25 cellular contexts compared by ENCODE assay signal in genomic region chr11:112769170-112769569, GRCh38.
A peak's percentile ranks its signal among the peaks of the same experiment; 100 is the strongest.
DNase-seq lines count a peak whose midpoint lies in the region; ATAC-seq, FAIRE-seq and TF ChIP-seq lines count a peak whose summit lies in the region.
"Had no signal": no experiment of that assay in that cellular context is flagged by ENCODE, and none has a peak within 500 bp of the region (broad histone marks: within the 10 kb centered on the region; RNA-seq: fewer than 3 reads in every experiment).

No MANE protein-coding gene starts in this region.

- DNase-seq in breast epithelium (ENCODE audit: low spot score in 2 of 2) (peak in 1 of 2 donors; percentile 50), MCF 10A (ENCODE audit: unreplicated experiment) (no peak), NCI-H69 (lab: John Stamatoyannopoulos, UW) (peak; percentile 50), left cardiac atrium (no peak), GM12892 (ENCODE audit: insufficient read length) (no peak)
- DNase-seq in stimulated activated effector memory CD8-positive, alpha-beta T cell treated with anti-CD3 and anti-CD28 coated beads, Interleukin-12 subunit alpha, Interleukin-12 subunit beta, amount 100 ng/mL, for 72 hours (ENCODE audit: low spot score in 2 of 2): no peak
- DNase-seq in stimulated activated CD4-positive, alpha-beta T cell treated with anti-CD3 and anti-CD28 coated beads, Interleukin-2, amount 100 ng/mL, for 24 hours: no peak
- DNase-seq in naive thymus-derived CD8-positive, alpha-beta T cell: no peak
- DNase-seq: activated CD4-positive, alpha-beta T cell treated with anti-CD3 and anti-CD28 coated beads, Interleukin-2, amount 50 U/mL, for 1 hour; activated CD8-positive, alpha-beta memory T cell treated with anti-CD3 and anti-CD28 coated beads, Interleukin-2, amount 10 ng/mL, durations not matched to agents 7 days and 5 days; activated naive CD4-positive, alpha-beta T cell treated with anti-CD3 and anti-CD28 coated beads, Interleukin-2, amount 50 U/mL, for 16 hours; Caco-2; central memory CD4-positive, alpha-beta T cell; mesenchymal stem cell; MM.1S; NCI-H1930; NCI-H524 treated with DMSO at 0.1 percent for 48 hours; stimulated activated CD4-positive, alpha-beta T cell treated with anti-CD3 and anti-CD28 coated beads, Interleukin-4, amount 100 ng/mL, for 1 hour; stimulated activated naive B cell treated with anti-CD40 and anti-IgM and Interleukin-4, amounts not matched to agents 10 μg/mL and 1 μg/mL and 100 μg/mL, for 72 hours; T-helper 9 cell; thyroid gland had no signal

- FAIRE-seq in GM12892 (lab: Jason Lieb, UNC): no peak
- FAIRE-seq: GM12891, H54 had no signal

- no peaks in the 10 kb centered on the region for H3K9me3 ChIP-seq in breast epithelium
- H3K9me3 ChIP-seq: BLaER1, Caco-2, thyroid gland had no signal

- no TSS peak for BruUV-seq in MCF 10A (replicated peaks; lab: Mats Ljungman, UMichigan)

- peak; percentile 3 to 14 for ATAC-seq in left cardiac atrium
- peak; percentile 14 for ATAC-seq in stimulated activated effector memory CD8-positive, alpha-beta T cell treated with anti-CD3 and anti-CD28 coated beads, Interleukin-12 subunit alpha, Interleukin-12 subunit beta, amount 100 ng/mL, for 72 hours
- ATAC-seq in naive thymus-derived CD8-positive, alpha-beta T cell: no peak
- ATAC-seq: activated CD8-positive, alpha-beta memory T cell treated with anti-CD3 and anti-CD28 coated beads, Interleukin-2, amount 10 ng/mL, durations not matched to agents 7 days and 5 days had no signal

- H3K27ac Mint-ChIP-seq in MCF 10A (ENCODE audit: low read depth, unreplicated experiment): no peak overlapping the region
- H3K27ac Mint-ChIP-seq in stimulated activated effector memory CD8-positive, alpha-beta T cell treated with anti-CD3 and anti-CD28 coated beads, Interleukin-12 subunit alpha, Interleukin-12 subunit beta, amount 100 ng/mL, for 72 hours: no peak overlapping the region
- no peak overlapping the region for H3K27ac Mint-ChIP-seq in naive thymus-derived CD8-positive, alpha-beta T cell
- H3K27ac Mint-ChIP-seq: activated CD8-positive, alpha-beta memory T cell treated with anti-CD3 and anti-CD28 coated beads, Interleukin-2, amount 10 ng/mL, durations not matched to agents 7 days and 5 days; stimulated activated naive B cell treated with anti-CD40 and anti-IgM and Interleukin-4, amounts not matched to agents 10 μg/mL and 1 μg/mL and 100 μg/mL, for 72 hours had no signal

- H3K27me3 ChIP-seq in breast epithelium: no peaks in the 10 kb centered on the region
- H3K27me3 ChIP-seq: BLaER1, thyroid gland had no signal

- intact Hi-C loops in breast epithelium (cut with DNase I; ENCODE audit: low total_unique reads) (no loop called here), MCF 10A (cut with micrococcal nuclease) (no loop called here), left cardiac atrium (cut with DNase I) (no loop called here)

- TF ChIP-seq CTCF in breast epithelium (IDR thresholded peaks at IDR 0.05): no peak
- TF ChIP-seq CTCF in MCF 10A (IDR thresholded peaks at IDR 0.05; ENCODE audit: unreplicated experiment): no peak

- CTCF ChIA-PET in MCF 10A (lab: Yijun Ruan, JAX): interaction anchor here (0.6 to 1.4 kb wide), 2 partner anchors 182 to 183 kb away, joined by 3 to 4 read pairs; no protein-coding TSS in a partner anchor

- H3K36me3 Mint-ChIP-seq in MCF 10A (ENCODE audit: insufficient read depth, unreplicated experiment): peaks cover 7% of the 10 kb centered on the region
- no peaks in the 10 kb centered on the region for H3K36me3 Mint-ChIP-seq in stimulated activated effector memory CD8-positive, alpha-beta T cell treated with anti-CD3 and anti-CD28 coated beads, Interleukin-12 subunit alpha, Interleukin-12 subunit beta, amount 100 ng/mL, for 72 hours
- no peaks in the 10 kb centered on the region for H3K36me3 Mint-ChIP-seq in naive thymus-derived CD8-positive, alpha-beta T cell
- H3K36me3 Mint-ChIP-seq: activated CD8-positive, alpha-beta memory T cell treated with anti-CD3 and anti-CD28 coated beads, Interleukin-2, amount 10 ng/mL, durations not matched to agents 7 days and 5 days; stimulated activated naive B cell treated with anti-CD40 and anti-IgM and Interleukin-4, amounts not matched to agents 10 μg/mL and 1 μg/mL and 100 μg/mL, for 72 hours had no signal

- H3K27me3 Mint-ChIP-seq in MCF 10A (ENCODE audit: insufficient read depth, unreplicated experiment): peaks cover 21% of the 10 kb centered on the region
- H3K27me3 Mint-ChIP-seq in naive thymus-derived CD8-positive, alpha-beta T cell: peaks cover 0 to 34% (median 5%) of the 10 kb centered on the region in 5 donors
- H3K27me3 Mint-ChIP-seq: activated CD8-positive, alpha-beta memory T cell treated with anti-CD3 and anti-CD28 coated beads, Interleukin-2, amount 10 ng/mL, durations not matched to agents 7 days and 5 days had no signal

- H3K4me1 ChIP-seq in breast epithelium: no peaks in the 10 kb centered on the region
- H3K4me1 ChIP-seq: Caco-2, thyroid gland had no signal

- H3K4me3 ChIP-seq in breast epithelium: no peak overlapping the region
- H3K4me3 ChIP-seq: BLaER1, thyroid gland had no signal

- no peak overlapping the region for H3K4me3 Mint-ChIP-seq in MCF 10A (ENCODE audit: unreplicated experiment)
- H3K4me3 Mint-ChIP-seq in stimulated activated effector memory CD8-positive, alpha-beta T cell treated with anti-CD3 and anti-CD28 coated beads, Interleukin-12 subunit alpha, Interleukin-12 subunit beta, amount 100 ng/mL, for 72 hours: no peak overlapping the region
- H3K4me3 Mint-ChIP-seq in naive thymus-derived CD8-positive, alpha-beta T cell: no peak overlapping the region
- H3K4me3 Mint-ChIP-seq: activated CD8-positive, alpha-beta memory T cell treated with anti-CD3 and anti-CD28 coated beads, Interleukin-2, amount 10 ng/mL, durations not matched to agents 7 days and 5 days; stimulated activated naive B cell treated with anti-CD40 and anti-IgM and Interleukin-4, amounts not matched to agents 10 μg/mL and 1 μg/mL and 100 μg/mL, for 72 hours had no signal

- H3K4me1 Mint-ChIP-seq in MCF 10A (ENCODE audit: insufficient read depth, unreplicated experiment): no peaks in the 10 kb centered on the region
- H3K4me1 Mint-ChIP-seq in stimulated activated effector memory CD8-positive, alpha-beta T cell treated with anti-CD3 and anti-CD28 coated beads, Interleukin-12 subunit alpha, Interleukin-12 subunit beta, amount 100 ng/mL, for 72 hours: no peaks in the 10 kb centered on the region
- H3K4me1 Mint-ChIP-seq in naive thymus-derived CD8-positive, alpha-beta T cell: peaks cover 0 to 4% (median 0%) of the 10 kb centered on the region in 4 donors
- H3K4me1 Mint-ChIP-seq: stimulated activated naive B cell treated with anti-CD40 and anti-IgM and Interleukin-4, amounts not matched to agents 10 μg/mL and 1 μg/mL and 100 μg/mL, for 72 hours had no signal

- peak overlapping the region; percentile 68 to 83 for H3K27ac ChIP-seq in breast epithelium
- H3K27ac ChIP-seq: BLaER1, RWPE1, thyroid gland had no signal

- H3K9me3 Mint-ChIP-seq in MCF 10A (ENCODE audit: unreplicated experiment): no peaks in the 10 kb centered on the region
- H3K9me3 Mint-ChIP-seq in stimulated activated effector memory CD8-positive, alpha-beta T cell treated with anti-CD3 and anti-CD28 coated beads, Interleukin-12 subunit alpha, Interleukin-12 subunit beta, amount 100 ng/mL, for 72 hours: no peaks in the 10 kb centered on the region
- H3K9me3 Mint-ChIP-seq in naive thymus-derived CD8-positive, alpha-beta T cell: peaks cover 0 to 3% (median 0%) of the 10 kb centered on the region in 9 donors

- POLR2A ChIA-PET in MCF 10A (lab: Yijun Ruan, JAX): no interaction called here
- POLR2A ChIA-PET in naive thymus-derived CD8-positive, alpha-beta T cell (lab: Charles Lee): no interaction called here

- TF ChIP-seq POLR2A in breast epithelium (IDR thresholded peaks at IDR 0.05) (no peak), GM12892 (IDR thresholded peaks at IDR 0.05; ENCODE audit: low read depth, low read length) (no peak)

- H3K36me3 ChIP-seq in breast epithelium: no peaks in the 10 kb centered on the region
- H3K36me3 ChIP-seq: BLaER1, thyroid gland had no signal

Comparison
In these comparisons a context has a peak if more than half of its experiments do, and no peak if none do; other contexts are left out.
1. ATAC-seq: peak in left cardiac atrium (2 of 2) and stimulated activated effector memory CD8-positive, alpha-beta T cell treated with anti-CD3 and anti-CD28 coated beads, Interleukin-12 subunit alpha, Interleukin-12 subunit beta, amount 100 ng/mL, for 72 hours (single experiment); none in naive thymus-derived CD8-positive, alpha-beta T cell (0 of 2).